Comparison of ENCODE assay signal across 8 cellular contexts in the genomic region with DNA sequence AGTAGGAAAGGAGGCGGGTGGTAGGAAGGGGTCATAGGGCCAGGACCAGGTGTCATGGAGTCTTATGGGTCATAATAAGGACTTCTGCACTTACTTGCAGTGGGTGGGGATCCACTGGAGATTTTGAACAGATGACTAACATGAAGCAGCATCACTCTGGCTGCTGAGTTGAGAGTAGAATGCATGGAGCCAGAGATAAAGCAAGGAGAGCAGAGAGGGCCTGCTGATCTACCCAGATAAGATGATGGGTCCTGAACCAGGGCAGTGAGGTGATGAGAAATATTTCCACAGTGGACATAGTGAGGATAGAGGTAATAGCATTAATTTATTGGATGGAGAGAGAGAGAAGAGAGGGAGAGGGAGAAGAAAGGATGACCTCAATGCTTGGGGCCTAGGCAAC.
"Had no signal": no experiment of that assay in that cellular context is flagged by ENCODE, and none has a peak within 500 bp of the region (broad histone marks: within the 10 kb centered on the region; RNA-seq: fewer than 3 reads in every experiment).

No MANE protein-coding gene starts in this region.

- H3K4me3 ChIP-seq: GM12878 had no signal

- ATAC-seq: GM12878 had no signal

- FAIRE-seq: G401.6, GM12878, GM12891, GM12892, GM18507, GM19239 had no signal

- DNase-seq: GDM1, GF-D8 had no signal
